In the genomic region with DNA sequence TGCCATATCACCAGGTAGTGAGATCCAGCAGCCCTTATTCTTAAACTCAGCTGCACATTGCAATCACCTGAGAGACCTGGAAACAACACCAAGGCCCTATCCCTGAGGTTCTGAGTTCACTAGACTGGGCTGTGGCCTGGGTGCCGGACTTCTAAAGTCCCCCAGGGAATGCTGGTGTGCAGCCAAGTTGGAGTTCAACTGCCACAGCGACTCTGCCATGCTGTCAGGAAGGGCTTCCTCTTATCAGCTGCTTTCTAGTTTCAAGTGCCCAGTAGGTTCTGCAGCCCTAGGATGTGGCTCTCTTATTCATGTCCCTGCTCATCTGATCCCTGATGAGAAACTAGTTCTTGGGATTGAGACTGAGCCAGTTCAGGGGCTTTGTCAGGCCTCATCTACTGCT, we compare ENCODE assay signal across 30 cellular contexts. TPM values are rescaled to one million over a fixed set of nuclear protein-coding genes. Genes with fewer than 3 reads are reported as not detected.
"Had no signal": no experiment of that assay in that cellular context is flagged by ENCODE, and none has a peak within 500 bp of the region (broad histone marks: within the 10 kb centered on the region; RNA-seq: fewer than 3 reads in every experiment).

No MANE protein-coding gene starts in this region.

- H3K27ac ChIP-seq: coronary artery, esophagus muscularis mucosa, foreskin keratinocyte, gastroesophageal sphincter, heart right ventricle, left lung, lower lobe of right lung, pancreas, thoracic aorta, transverse colon, upper lobe of right lung, vagina had no signal

- H3K27me3 ChIP-seq: esophagus muscularis mucosa, heart right ventricle, left lung, pancreas, transverse colon, upper lobe of right lung, vagina had no signal

- H3K4me1 ChIP-seq: esophagus muscularis mucosa, foreskin keratinocyte, gastroesophageal sphincter, heart right ventricle, left lung, lower lobe of right lung, pancreas, transverse colon, upper lobe of right lung, vagina had no signal

- H3K4me3 ChIP-seq: coronary artery, esophagus muscularis mucosa, gastroesophageal sphincter, heart right ventricle, left lung, lower lobe of right lung, pancreas, smooth muscle cell, thoracic aorta, transverse colon, upper lobe of right lung, vagina had no signal

- H3K4me1 Mint-ChIP-seq: nephron progenitor cell had no signal

- H3K27ac Mint-ChIP-seq: nephron progenitor cell had no signal

- ATAC-seq: foreskin keratinocyte; gastroesophageal sphincter; left lung; lower lobe of right lung; naive thymus-derived CD8-positive, alpha-beta T cell; pancreas; sciatic nerve; upper lobe of right lung had no signal

- DNase-seq: dermis blood vessel endothelial cell; effector memory CD4-positive, alpha-beta T cell; foreskin keratinocyte; heart right ventricle; hippocampal formation; left cardiac atrium; left lung; lower lobe of right lung; naive thymus-derived CD8-positive, alpha-beta T cell; nephron progenitor cell; pancreas; retina; stimulated activated CD4-positive, alpha-beta T cell treated with anti-CD3 and anti-CD28 coated beads, Interleukin-12 subunit alpha, Interleukin-12 subunit beta, amount 100 ng/mL, for 4 hours; stimulated activated CD4-positive, alpha-beta T cell treated with anti-CD3 and anti-CD28 coated beads, Interleukin-1b, Interleukin-23, amount 100 ng/mL, for 48 hours; stimulated activated CD4-positive, alpha-beta T cell treated with anti-CD3 and anti-CD28 coated beads, Interleukin-4, amount 100 ng/mL, for 1 hour; stimulated activated CD8-positive, alpha-beta memory T cell treated with anti-CD3 and anti-CD28 coated beads, Interleukin-4, amount 100 ng/mL, for 48 hours; stimulated activated naive CD4-positive, alpha-beta T cell treated with Interleukin-2 at 50 U/mL for 16 hours; transverse colon; upper lobe of right lung had no signal

- H3K36me3 ChIP-seq: esophagus muscularis mucosa, gastroesophageal sphincter, heart right ventricle, left lung, lower lobe of right lung, pancreas, thoracic aorta, transverse colon, upper lobe of right lung, vagina had no signal

- H3K4me3 Mint-ChIP-seq: naive thymus-derived CD8-positive, alpha-beta T cell; nephron progenitor cell had no signal

- H3K9me3 ChIP-seq: left lung, lower lobe of right lung, pancreas, transverse colon, upper lobe of right lung, vagina had no signal

RNA-seq across cellular contexts. Expression of a gene that starts 50.2 kb away (rescaled TPM):
- total RNA-seq: endothelial cell of umbilical vein, epithelial cell of proximal tubule, foreskin keratinocyte, myocyte, pulmonary artery endothelial cell had no signal
